ENCODE assay signal across 14 cellular contexts in the genomic region with DNA sequence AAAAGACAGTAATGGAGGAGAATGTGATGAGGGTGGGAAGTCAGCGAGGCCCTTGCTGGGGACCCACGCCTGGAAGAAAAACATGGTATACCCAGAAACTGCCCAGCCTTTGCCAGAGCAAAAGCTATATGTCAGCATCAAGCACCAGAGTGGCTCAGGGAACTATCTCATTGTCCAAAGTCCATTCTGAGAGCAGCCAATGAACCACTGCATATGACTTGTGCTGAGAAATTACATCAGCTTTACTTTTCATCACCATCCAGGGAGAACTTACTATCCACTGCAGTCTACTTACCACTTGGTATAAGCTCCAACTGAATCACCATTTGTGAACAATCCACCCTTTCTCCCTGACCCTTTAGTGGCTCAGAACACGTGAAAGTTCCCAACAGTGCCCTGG.
"Had no signal": no experiment of that assay in that cellular context is flagged by ENCODE, and none has a peak within 500 bp of the region (broad histone marks: within the 10 kb centered on the region; RNA-seq: fewer than 3 reads in every experiment).

No MANE protein-coding gene starts in this region.

- H3K27ac Mint-ChIP-seq: activated naive CD8-positive, alpha-beta T cell treated with anti-CD3 and anti-CD28 coated beads, Interleukin-2, amount 10 ng/mL, durations not matched to agents 7 days and 5 days; stimulated activated naive B cell treated with anti-CD40 and anti-IgM and Interleukin-4, amounts not matched to agents 10 μg/mL and 1 μg/mL and 100 μg/mL, for 72 hours had no signal

- H3K27me3 ChIP-seq: foreskin keratinocyte, ovary, thyroid gland had no signal

- H3K4me3 Mint-ChIP-seq: activated naive CD8-positive, alpha-beta T cell treated with anti-CD3 and anti-CD28 coated beads, Interleukin-2, amount 10 ng/mL, durations not matched to agents 7 days and 5 days; stimulated activated naive B cell treated with anti-CD40 and anti-IgM and Interleukin-4, amounts not matched to agents 10 μg/mL and 1 μg/mL and 100 μg/mL, for 72 hours had no signal

- ATAC-seq: activated CD4-positive, CD25-positive, alpha-beta regulatory T cell treated with anti-CD3 and anti-CD28 coated beads, Interleukin-2, amount 50 U/mL, for 24 hours; foreskin keratinocyte; lower lobe of right lung; stimulated activated naive B cell treated with anti-CD40 and anti-IgM and Interleukin-4, amounts not matched to agents 10 μg/mL and 1 μg/mL and 100 μg/mL, for 72 hours had no signal

- H3K9me3 Mint-ChIP-seq: activated naive CD8-positive, alpha-beta T cell treated with anti-CD3 and anti-CD28 coated beads, Interleukin-2, amount 10 ng/mL, durations not matched to agents 7 days and 5 days; stimulated activated naive B cell treated with anti-CD40 and anti-IgM and Interleukin-4, amounts not matched to agents 10 μg/mL and 1 μg/mL and 100 μg/mL, for 72 hours had no signal

- H3K27ac ChIP-seq: foreskin keratinocyte, lower lobe of right lung, ovary, thyroid gland had no signal

- H3K4me1 ChIP-seq: lower lobe of right lung, thyroid gland had no signal

- DNase-seq: activated CD4-positive, alpha-beta T cell treated with anti-CD3 and anti-CD28 coated beads, Interleukin-2, amount 50 U/mL, for 1 hour; activated naive CD4-positive, alpha-beta T cell; activated naive CD8-positive, alpha-beta T cell treated with anti-CD3 and anti-CD28 coated beads, Interleukin-2, amount 10 ng/mL, durations not matched to agents 7 days and 5 days; activated T-cell treated with anti-CD3 and anti-CD28 coated beads for 4 hours; cerebellar nuclear complex; effector memory CD4-positive, alpha-beta T cell; foreskin keratinocyte; glutamatergic neuron; lower lobe of right lung; ovary; stimulated activated CD4-positive, alpha-beta T cell treated with anti-CD3 and anti-CD28 coated beads, Interleukin-4, amount 100 ng/mL, for 1 hour; stimulated activated naive B cell treated with anti-CD40 and anti-IgM and Interleukin-4, amounts not matched to agents 10 μg/mL and 1 μg/mL and 100 μg/mL, for 72 hours; thyroid gland had no signal

- H3K36me3 Mint-ChIP-seq: activated naive CD8-positive, alpha-beta T cell treated with anti-CD3 and anti-CD28 coated beads, Interleukin-2, amount 10 ng/mL, durations not matched to agents 7 days and 5 days; stimulated activated naive B cell treated with anti-CD40 and anti-IgM and Interleukin-4, amounts not matched to agents 10 μg/mL and 1 μg/mL and 100 μg/mL, for 72 hours had no signal

- H3K4me3 ChIP-seq: lower lobe of right lung, ovary, thyroid gland had no signal

- H3K36me3 ChIP-seq: lower lobe of right lung, ovary, thyroid gland had no signal

- H3K27me3 Mint-ChIP-seq: activated naive CD8-positive, alpha-beta T cell treated with anti-CD3 and anti-CD28 coated beads, Interleukin-2, amount 10 ng/mL, durations not matched to agents 7 days and 5 days had no signal

- H3K9me3 ChIP-seq: lower lobe of right lung, ovary, thyroid gland had no signal
